In genomic region chr10:129843131-129843541, GRCh38 we compare ENCODE assay signal across 1 cellular context.
TF ChIP-seq lines count a peak whose summit lies in the region.

No MANE protein-coding gene starts in this region.

TF ChIP-seq in HEK293, 187 proteins besides CTCF, POLR2A, EP300 and RAD21:
- TF ChIP-seq EGR2 (tag by site-specific recombination; IDR thresholded peaks at IDR 0.05; ENCODE audit: low read depth), result 0 out of 2 replicates have a peak, but pooled peaks have one; percentile 1
- no peak for TF ChIP-seq ZNF626 (tag by site-specific recombination; IDR thresholded peaks at IDR 0.05)
- no peak for TF ChIP-seq ZNF544 (tag by site-specific recombination; IDR thresholded peaks at IDR 0.05)
